In genomic region chr7:17830206-17830605, GRCh38 we compare ENCODE assay signal across 25 cellular contexts.
DNase-seq lines count a peak whose midpoint lies in the region; ATAC-seq and TF ChIP-seq lines count a peak whose summit lies in the region.
"Had no signal": no experiment of that assay in that cellular context is flagged by ENCODE, and none has a peak within 500 bp of the region (broad histone marks: within the 10 kb centered on the region; RNA-seq: fewer than 3 reads in every experiment).

No MANE protein-coding gene starts in this region.

- no peak overlapping the region for H3K27ac ChIP-seq in HL-60 (replicated peaks)
- no peak overlapping the region for H3K27ac ChIP-seq in mesenchymal stem cell (ENCODE audit: low read length, poor library complexity, severe bottlenecking)
- H3K27ac ChIP-seq: epithelial cell of prostate, Peyer's patch, VCaP had no signal

- H3K4me3 ChIP-seq in HL-60 (replicated peaks; ENCODE audit: insufficient read depth, low read length) (no peak overlapping the region), epithelial cell of esophagus (ENCODE audit: low read length) (no peak overlapping the region), mesenchymal stem cell (ENCODE audit: insufficient read depth in 1 of 2, low read depth in 1 of 2, low read length in 2 of 2) (no peak overlapping the region)
- H3K4me3 ChIP-seq: GM23338, K562, MG63, Peyer's patch had no signal

- H3K18ac ChIP-seq in mesenchymal stem cell (ENCODE audit: low read depth in 1 of 2, low read length in 2 of 2): no peak overlapping the region

- H3K23ac ChIP-seq in mesenchymal stem cell (ENCODE audit: low read length in 2 of 2): no peak overlapping the region

- no peak overlapping the region for H4K91ac ChIP-seq in mesenchymal stem cell (ENCODE audit: low read length)

- H3K27me3 ChIP-seq in HL-60 (ENCODE audit: insufficient read depth, poor library complexity, severe bottlenecking): no peaks in the 10 kb centered on the region
- no peaks in the 10 kb centered on the region for H3K27me3 ChIP-seq in mesenchymal stem cell (ENCODE audit: control insufficient read depth in 1 of 2, insufficient read depth in 1 of 2, low read length in 2 of 2)
- H3K27me3 ChIP-seq: MG63, Peyer's patch had no signal

- no peak overlapping the region for H4K8ac ChIP-seq in mesenchymal stem cell (ENCODE audit: low read length)

- H2AK5ac ChIP-seq in mesenchymal stem cell (ENCODE audit: low read length, severe bottlenecking): no peak overlapping the region

- no peaks in the 10 kb centered on the region for H3K9me3 ChIP-seq in mesenchymal stem cell (ENCODE audit: control insufficient read depth, low read length)
- H3K9me3 ChIP-seq: MG63, Peyer's patch had no signal

- H2BK15ac ChIP-seq in mesenchymal stem cell (ENCODE audit: low read depth, poor library complexity, severe bottlenecking): no peak overlapping the region

- H2BK12ac ChIP-seq in mesenchymal stem cell (ENCODE audit: low read length in 2 of 2): no peak overlapping the region

- H2BK120ac ChIP-seq in mesenchymal stem cell (ENCODE audit: low read depth, low read length): no peak overlapping the region

- no peak overlapping the region for H2BK5ac ChIP-seq in mesenchymal stem cell (ENCODE audit: low read depth, low read length, poor library complexity, severe bottlenecking)

- no peaks in the 10 kb centered on the region for H3K79me1 ChIP-seq in mesenchymal stem cell (replicated peaks; ENCODE audit: low read length, poor library complexity, severe bottlenecking)

- H3K9ac ChIP-seq in mesenchymal stem cell (ENCODE audit: low read length): no peak overlapping the region

- H2AFZ ChIP-seq in mesenchymal stem cell (ENCODE audit: low read depth, low read length): no peak overlapping the region
- H2AFZ ChIP-seq: GM23338 had no signal

- DNase-seq in CD1c-positive myeloid dendritic cell (ENCODE audit: extremely low spot score) (peak; percentile 11), HL-60 (ENCODE audit: low read depth in 1 of 2, low spot score in 1 of 2) (peak; percentile 28 to 44), epithelial cell of esophagus (ENCODE audit: low read depth) (peak; percentile 50), mesenchymal stem cell (peak; percentile 42), HuH-7.5 (ENCODE audit: low spot score) (no peak), COR-L47 (lab: John Stamatoyannopoulos, UW) (no peak), NCI-H146 (lab: John Stamatoyannopoulos, UW) (no peak)
- DNase-seq: activated CD4-positive, alpha-beta T cell treated with anti-CD3 and anti-CD28 coated beads for 48 hours; activated naive CD8-positive, alpha-beta T cell treated with anti-CD3 and anti-CD28 coated beads, Interleukin-2, amount 50 U/mL, for 24 hours; activated T-cell treated with anti-CD3 and anti-CD28 coated beads, Interleukin-2, amount 50 U/mL, for 48 hours; CD8-positive, alpha-beta T cell; effector CD4-positive, alpha-beta T cell; left cardiac atrium; MG63; NCI-H1694; NCI-H510A treated with DMSO at 0.1 percent for 48 hours; Peyer's patch; posterior cingulate gyrus; SIG-M5; stimulated activated naive CD4-positive, alpha-beta T cell had no signal

- H3K4ac ChIP-seq in mesenchymal stem cell (ENCODE audit: low read depth in 1 of 2, low read length in 2 of 2): no peak overlapping the region

- ATAC-seq in HG03139 (IDR thresholded peaks at IDR 0.05; ENCODE audit: unreplicated experiment): no peak
- ATAC-seq: activated naive CD8-positive, alpha-beta T cell treated with anti-CD3 and anti-CD28 coated beads, Interleukin-2, amount 50 U/mL, for 24 hours; CD8-positive, alpha-beta T cell; GM23338; K562; left cardiac atrium had no signal

- no peak for TF ChIP-seq CTCF in HL-60 (IDR thresholded peaks at IDR 0.05; ENCODE audit: insufficient read depth, low read length)
- no peak for TF ChIP-seq CTCF in epithelial cell of esophagus (IDR thresholded peaks at IDR 0.05; ENCODE audit: insufficient read depth, low read depth, low read length, missing control alignments)

- peaks cover 0 to 34% of the 10 kb centered on the region in 2 experiments for H3K36me3 ChIP-seq in mesenchymal stem cell (ENCODE audit: control insufficient read depth in 1 of 2, insufficient read depth in 2 of 2, low read depth in 1 of 2, low read length in 2 of 2)

- H3K4me2 ChIP-seq in mesenchymal stem cell (ENCODE audit: low read length, poor library complexity, severe bottlenecking): no peak overlapping the region
- H3K4me2 ChIP-seq: GM23338 had no signal

- H3K14ac ChIP-seq in mesenchymal stem cell (ENCODE audit: low read length in 2 of 2): no peak overlapping the region

- WGBS in mesenchymal stem cell: no CpG with 5 or more reads among the region's 1 CpG

- no peaks in the 10 kb centered on the region for H3K4me1 ChIP-seq in mesenchymal stem cell (ENCODE audit: control insufficient read depth, insufficient read depth, low read depth, low read length)
- H3K4me1 ChIP-seq: Peyer's patch had no signal

Comparison
In these comparisons a context has a peak if more than half of its experiments do, and no peak if none do; other contexts are left out.
1. DNase-seq: peak in CD1c-positive myeloid dendritic cell (single experiment), HL-60 (2 of 2), epithelial cell of esophagus (single experiment) and mesenchymal stem cell (single experiment); none in HuH-7.5 (single experiment), COR-L47 (single experiment) and NCI-H146 (single experiment).